ENCODE assay signal across 2 cellular contexts in the genomic region with DNA sequence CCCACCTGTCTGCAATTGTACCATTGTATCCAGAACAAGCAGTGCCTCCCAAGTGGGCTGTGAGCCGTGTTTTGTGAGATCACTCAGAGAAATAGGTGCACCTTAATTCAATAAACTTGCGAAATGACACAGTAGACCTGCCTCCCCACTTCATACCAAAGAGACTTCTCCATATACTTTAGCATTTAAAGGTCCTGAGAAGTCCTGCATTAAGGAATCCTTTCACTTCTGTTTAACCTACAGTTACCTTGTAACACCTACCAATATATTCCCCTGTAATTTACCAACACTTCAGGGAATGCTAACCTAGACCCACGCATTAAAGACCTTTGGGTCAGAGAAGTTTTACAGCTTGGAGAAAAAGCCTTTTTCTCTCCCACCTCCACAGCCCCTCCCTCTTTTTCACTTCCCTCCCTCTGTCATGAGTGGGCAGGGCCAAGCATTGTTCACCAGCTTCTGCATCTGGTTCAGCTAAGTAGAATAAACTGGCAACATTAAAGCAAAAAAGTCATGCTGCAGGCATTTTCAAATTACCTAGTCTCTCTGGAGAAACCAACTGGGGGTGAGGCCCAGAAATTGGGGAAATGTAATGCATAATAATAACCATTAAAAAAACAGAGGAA.
TF ChIP-seq lines count a peak whose summit lies in the region.

No MANE protein-coding gene starts in this region.

TF ChIP-seq in SK-N-SH, 30 proteins besides CTCF, POLR2A, EP300 and RAD21 (continued from another document):
- TF ChIP-seq SIN3A (IDR thresholded peaks at IDR 0.05; ENCODE audit: borderline replicate concordance, low read depth, low read length) (no peak), RFX5 (IDR thresholded peaks at IDR 0.05; ENCODE audit: low read length) (no peak), GABPA (IDR thresholded peaks at IDR 0.05; ENCODE audit: low read depth) (no peak), ZBTB33 (IDR thresholded peaks at IDR 0.05; ENCODE audit: borderline replicate concordance, low read depth) (no peak), MXI1 (IDR thresholded peaks at IDR 0.05; ENCODE audit: low read depth, low read length) (no peak), GATA2 (CRISPR knock-in tag; IDR thresholded peaks at IDR 0.05) (no peak), CHD2 (IDR thresholded peaks at IDR 0.05; ENCODE audit: low read length, partially characterized antibody) (no peak), TCF12 (IDR thresholded peaks at IDR 0.05) (no peak), FOXJ3 (CRISPR knock-in tag; IDR thresholded peaks at IDR 0.05) (no peak), REST (IDR thresholded peaks at IDR 0.05; ENCODE audit: low read depth, low read length) (no peak), NFIC (IDR thresholded peaks at IDR 0.05; ENCODE audit: borderline replicate concordance) (no peak), SMC3 (IDR thresholded peaks at IDR 0.05; ENCODE audit: low read depth, low read length) (no peak)
- TF ChIP-seq, protein P1, sequence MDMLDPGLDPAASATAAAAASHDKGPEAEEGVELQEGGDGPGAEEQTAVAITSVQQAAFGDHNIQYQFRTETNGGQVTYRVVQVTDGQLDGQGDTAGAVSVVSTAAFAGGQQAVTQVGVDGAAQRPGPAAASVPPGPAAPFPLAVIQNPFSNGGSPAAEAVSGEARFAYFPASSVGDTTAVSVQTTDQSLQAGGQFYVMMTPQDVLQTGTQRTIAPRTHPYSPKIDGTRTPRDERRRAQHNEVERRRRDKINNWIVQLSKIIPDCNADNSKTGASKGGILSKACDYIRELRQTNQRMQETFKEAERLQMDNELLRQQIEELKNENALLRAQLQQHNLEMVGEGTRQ (IDR thresholded peaks at IDR 0.05; ENCODE audit: borderline replicate concordance, low read depth, low read length) = no peak

TF ChIP-seq in SK-N-SH treated with all-trans-retinoic acid at 6 μM for 48 hours, 23 proteins besides CTCF, POLR2A, EP300 and RAD21 (continued from another document):
- TF ChIP-seq CSRNP3 (CRISPR knock-in tag; IDR thresholded peaks at IDR 0.05) = no peak
- TF ChIP-seq ZNF565 (CRISPR knock-in tag; conservative IDR thresholded peaks at IDR 0.05; ENCODE audit: low read depth) = no peak
- TF ChIP-seq, protein P2, sequence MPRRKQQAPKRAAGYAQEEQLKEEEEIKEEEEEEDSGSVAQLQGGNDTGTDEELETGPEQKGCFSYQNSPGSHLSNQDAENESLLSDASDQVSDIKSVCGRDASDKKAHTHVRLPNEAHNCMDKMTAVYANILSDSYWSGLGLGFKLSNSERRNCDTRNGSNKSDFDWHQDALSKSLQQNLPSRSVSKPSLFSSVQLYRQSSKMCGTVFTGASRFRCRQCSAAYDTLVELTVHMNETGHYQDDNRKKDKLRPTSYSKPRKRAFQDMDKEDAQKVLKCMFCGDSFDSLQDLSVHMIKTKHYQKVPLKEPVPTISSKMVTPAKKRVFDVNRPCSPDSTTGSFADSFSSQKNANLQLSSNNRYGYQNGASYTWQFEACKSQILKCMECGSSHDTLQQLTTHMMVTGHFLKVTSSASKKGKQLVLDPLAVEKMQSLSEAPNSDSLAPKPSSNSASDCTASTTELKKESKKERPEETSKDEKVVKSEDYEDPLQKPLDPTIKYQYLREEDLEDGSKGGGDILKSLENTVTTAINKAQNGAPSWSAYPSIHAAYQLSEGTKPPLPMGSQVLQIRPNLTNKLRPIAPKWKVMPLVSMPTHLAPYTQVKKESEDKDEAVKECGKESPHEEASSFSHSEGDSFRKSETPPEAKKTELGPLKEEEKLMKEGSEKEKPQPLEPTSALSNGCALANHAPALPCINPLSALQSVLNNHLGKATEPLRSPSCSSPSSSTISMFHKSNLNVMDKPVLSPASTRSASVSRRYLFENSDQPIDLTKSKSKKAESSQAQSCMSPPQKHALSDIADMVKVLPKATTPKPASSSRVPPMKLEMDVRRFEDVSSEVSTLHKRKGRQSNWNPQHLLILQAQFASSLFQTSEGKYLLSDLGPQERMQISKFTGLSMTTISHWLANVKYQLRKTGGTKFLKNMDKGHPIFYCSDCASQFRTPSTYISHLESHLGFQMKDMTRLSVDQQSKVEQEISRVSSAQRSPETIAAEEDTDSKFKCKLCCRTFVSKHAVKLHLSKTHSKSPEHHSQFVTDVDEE (CRISPR knock-in tag; IDR thresholded peaks at IDR 0.05) = no peak
- no peak for TF ChIP-seq ZFP3 (CRISPR knock-in tag; IDR thresholded peaks at IDR 0.05)
- TF ChIP-seq ARNTL (CRISPR knock-in tag; IDR thresholded peaks at IDR 0.05; ENCODE audit: borderline replicate concordance, low read depth) = no peak
- TF ChIP-seq TOX (CRISPR knock-in tag; IDR thresholded peaks at IDR 0.05; ENCODE audit: borderline replicate concordance) = no peak
- no peak for TF ChIP-seq POU6F1 (CRISPR knock-in tag; IDR thresholded peaks at IDR 0.05; ENCODE audit: borderline replicate concordance, low read depth)
- no peak for TF ChIP-seq ZFP30 (CRISPR knock-in tag; IDR thresholded peaks at IDR 0.05)
